26 cellular contexts compared by ENCODE assay signal in genomic region chr4:151250706-151251105, GRCh38. TPM values are rescaled to one million over a fixed set of nuclear protein-coding genes. Genes with fewer than 3 reads are reported as not detected.
"Had no signal": no experiment of that assay in that cellular context is flagged by ENCODE, and none has a peak within 500 bp of the region (broad histone marks: within the 10 kb centered on the region; RNA-seq: fewer than 3 reads in every experiment).

No MANE protein-coding gene starts in this region.

- H3K9me3 ChIP-seq: ascending aorta, breast epithelium, heart left ventricle, neutrophil, thyroid gland had no signal

- H3K27ac ChIP-seq: ascending aorta, breast epithelium, heart left ventricle, neutrophil, parathyroid adenoma had no signal

- H3K9ac ChIP-seq: parathyroid adenoma had no signal

- H3K79me2 ChIP-seq: parathyroid adenoma had no signal

- H3K27me3 ChIP-seq: ascending aorta, breast epithelium, heart left ventricle, neutrophil, thyroid gland had no signal

- H3K4me3 ChIP-seq: ascending aorta, breast epithelium, heart left ventricle, lung, thyroid gland had no signal

- ATAC-seq: activated CD4-positive, CD25-positive, alpha-beta regulatory T cell treated with anti-CD3 and anti-CD28 coated beads, Interleukin-2, amount 50 U/mL, for 24 hours; activated naive CD8-positive, alpha-beta T cell treated with anti-CD3 and anti-CD28 coated beads, Interleukin-2, amount 50 U/mL, for 24 hours; activated T-helper 17 cell treated with anti-CD3 and anti-CD28 coated beads, Interleukin-2, amount 50 U/mL, for 72 hours; stimulated activated naive B cell treated with anti-CD40 and anti-IgM and Interleukin-4, amounts not matched to agents 10 μg/mL and 1 μg/mL and 100 μg/mL, for 72 hours; T-cell had no signal

- DNase-seq: activated CD4-positive, alpha-beta T cell treated with anti-CD3 and anti-CD28 coated beads, Interleukin-2, amount 50 U/mL, for 4 hours; activated naive CD4-positive, alpha-beta T cell treated with anti-CD3 and anti-CD28 coated beads for 36 hours; activated naive CD8-positive, alpha-beta T cell treated with anti-CD3 and anti-CD28 coated beads, Interleukin-2, amount 50 U/mL, for 24 hours; cerebellar nuclear complex; effector memory CD4-positive, alpha-beta T cell; foreskin melanocyte; heart left ventricle; immature natural killer cell; naive B cell; retina; stimulated activated CD4-positive, alpha-beta T cell treated with anti-CD3 and anti-CD28 coated beads, Interleukin-15, amount 100 ng/mL, for 24 hours; stimulated activated CD4-positive, alpha-beta T cell treated with anti-CD3 and anti-CD28 coated beads, Interleukin-4, amount 100 ng/mL, for 1 hour; stimulated activated naive B cell treated with anti-CD40 and anti-IgM and Interleukin-4, amounts not matched to agents 10 μg/mL and 1 μg/mL and 100 μg/mL, for 72 hours; T-cell; T-helper 9 cell; thyroid gland had no signal

- H3K36me3 ChIP-seq: ascending aorta, breast epithelium, heart left ventricle, neutrophil, thyroid gland had no signal

- H3K4me1 ChIP-seq: ascending aorta, parathyroid adenoma had no signal

RNA-seq across cellular contexts. Expression of gene PRSS48, which starts 26.3 kb away (rescaled TPM):
- total RNA-seq: activated naive CD4-positive, alpha-beta T cell treated with anti-CD3 and anti-CD28 coated beads for 36 hours; activated T-helper 17 cell treated with anti-CD3 and anti-CD28 coated beads, Interleukin-2, amount 50 U/mL, for 72 hours; ascending aorta; breast epithelium; heart left ventricle; lung; mononuclear cell; skeletal muscle tissue; T-cell; thyroid gland; urinary bladder had no signal
- polyA plus RNA-seq: heart left ventricle, immature natural killer cell, lung, urinary bladder had no signal
